ENCODE assay signal across 35 cellular contexts in genomic region chr13:60386250-60386649, GRCh38.
"Had no signal": no experiment of that assay in that cellular context is flagged by ENCODE, and none has a peak within 500 bp of the region (broad histone marks: within the 10 kb centered on the region; RNA-seq: fewer than 3 reads in every experiment).

No MANE protein-coding gene starts in this region.

- H3K9ac ChIP-seq: KMS-11 had no signal

- DNase-seq: Karpas-422, Kasumi-1, MG63, MM.1S, MV-4-11, NCI-H1048, NCI-H1092, NCI-H1092 treated with DMSO at 0.1 percent for 48 hours, NCI-H1105, NCI-H1105 treated with DMSO at 0.1 percent for 48 hours, NCI-H1417, NCI-H1417 treated with DMSO at 0.1 percent for 48 hours, NCI-H1436, NCI-H1436 treated with DMSO at 0.1 percent for 48 hours, NCI-H146, NCI-H1694, NCI-H1694 treated with DMSO at 0.1 percent for 48 hours, NCI-H187, NCI-H187 treated with DMSO at 0.1 percent for 48 hours, NCI-H1930, NCI-H2029, NCI-H2029 treated with DMSO at 0.1 percent for 48 hours, NCI-H2081, NCI-H2081 treated with DMSO at 0.1 percent for 48 hours, NCI-H2107, NCI-H2171, NCI-H2171 treated with DMSO at 0.1 percent for 48 hours, NCI-H2227 treated with DMSO at 0.1 percent for 48 hours, NCI-H226, NCI-H345, NCI-H446, NCI-H446 treated with DMSO at 0.1 percent for 48 hours, NCI-H510A, NCI-H510A treated with DMSO at 0.1 percent for 48 hours had no signal

- H3K27ac ChIP-seq: KMS-11 had no signal

- H3K4me2 ChIP-seq: KMS-11 had no signal

- H3K27me3 ChIP-seq: MG63 had no signal

- H3K9me3 ChIP-seq: MG63 had no signal

- H3K36me3 ChIP-seq: MG63 had no signal

- H3K4me3 ChIP-seq: MG63 had no signal
